2 cellular contexts compared by ENCODE assay signal in genomic region chr6:163383912-163384311, GRCh38.
TF ChIP-seq lines count a peak whose summit lies in the region.

No MANE protein-coding gene starts in this region.

TF ChIP-seq in IMR-90, 13 proteins besides CTCF, POLR2A, EP300 and RAD21 (continued from another document):
- TF ChIP-seq SMC3 (IDR thresholded peaks at IDR 0.05; ENCODE audit: low read depth, low read length), result no peak
- TF ChIP-seq RCOR1 (IDR thresholded peaks at IDR 0.05; ENCODE audit: insufficient replicate concordance, low read length), result no peak
- TF ChIP-seq NFE2L2 (IDR thresholded peaks at IDR 0.05; ENCODE audit: low read depth, low read length), result no peak
- TF ChIP-seq MAZ (IDR thresholded peaks at IDR 0.05; ENCODE audit: borderline replicate concordance, low read depth, low read length), result no peak
- no peak for TF ChIP-seq RFX5 (IDR thresholded peaks at IDR 0.05; ENCODE audit: low read depth, low read length)
- no peak for TF ChIP-seq FOS (IDR thresholded peaks at IDR 0.05; ENCODE audit: low read depth, low read length)
- no peak for TF ChIP-seq CEBPB (IDR thresholded peaks at IDR 0.05; ENCODE audit: low read depth, low read length)
- TF ChIP-seq CHD1 (IDR thresholded peaks at IDR 0.05; ENCODE audit: low read depth, low read length), result no peak
- TF ChIP-seq USF2 (IDR thresholded peaks at IDR 0.05; ENCODE audit: low read depth, low read length), result no peak
- no peak for TF ChIP-seq ELK1 (IDR thresholded peaks at IDR 0.05; ENCODE audit: borderline replicate concordance, low read depth, low read length)
- TF ChIP-seq BHLHE40 (IDR thresholded peaks at IDR 0.05; ENCODE audit: low read depth, low read length), result no peak
- no peak for TF ChIP-seq MAFK (IDR thresholded peaks at IDR 0.05; ENCODE audit: low read depth, low read length)

TF ChIP-seq in WTC11, 78 proteins besides CTCF, POLR2A, EP300 and RAD21 (continued from another document):
- TF ChIP-seq RELA (CRISPR knock-in tag; IDR thresholded peaks at IDR 0.05; ENCODE audit: borderline replicate concordance), result no peak
